ENCODE assay signal across 1 cellular context in genomic region chr1:159924791-159925712, GRCh38.
TF ChIP-seq lines count a peak whose summit lies in the region.

TAGLN2 (minus strand) TSS chr1:159925507; CDS start chr1:159920509, 4,998 bp downstream.

TF ChIP-seq in HepG2, 621 proteins besides CTCF, POLR2A, EP300 and RAD21 (continued from another document and continues in another):
- TF ChIP-seq NR0B2 (CRISPR knock-in tag; IDR thresholded peaks at IDR 0.05) (no peak), PRPF4 (IDR thresholded peaks at IDR 0.05; ENCODE audit: low read depth, low read length, poor library complexity, severe bottlenecking) (no peak), HINFP (CRISPR knock-in tag; IDR thresholded peaks at IDR 0.05; ENCODE audit: low read depth) (no peak), ZNF44 (CRISPR knock-in tag; IDR thresholded peaks at IDR 0.05) (no peak), CCAR2 (optimal IDR thresholded peaks at IDR 0.05; ENCODE audit: low read depth, low read length) (no peak), STAG1 (CRISPR knock-in tag; IDR thresholded peaks at IDR 0.05) (no peak), ARNT (IDR thresholded peaks at IDR 0.05) (no peak), ZNF607 (CRISPR knock-in tag; IDR thresholded peaks at IDR 0.05; ENCODE audit: borderline replicate concordance) (0 out of 2 replicates have a peak, but pooled peaks have one; percentile 64), GPN1 (CRISPR knock-in tag; IDR thresholded peaks at IDR 0.05; ENCODE audit: borderline replicate concordance) (no peak), ZNF251 (CRISPR knock-in tag; IDR thresholded peaks at IDR 0.05) (no peak), MTERF4 (CRISPR knock-in tag; IDR thresholded peaks at IDR 0.05) (0 out of 2 replicates have a peak, but pooled peaks have one; percentile 22), ZNF761 (CRISPR knock-in tag; conservative IDR thresholded peaks at IDR 0.05) (no peak), ZNF232 (CRISPR knock-in tag; IDR thresholded peaks at IDR 0.05; ENCODE audit: borderline replicate concordance) (no peak), SP2 (CRISPR knock-in tag; IDR thresholded peaks at IDR 0.05) (no peak), FOXM1 (CRISPR knock-in tag; IDR thresholded peaks at IDR 0.05) (no peak), NFRKB (IDR thresholded peaks at IDR 0.05) (no peak), KIAA2018 (CRISPR knock-in tag; IDR thresholded peaks at IDR 0.05; ENCODE audit: borderline replicate concordance) (no peak), CC2D1A (CRISPR knock-in tag; IDR thresholded peaks at IDR 0.05) (no peak), ZFP91 (CRISPR knock-in tag; IDR thresholded peaks at IDR 0.05; ENCODE audit: borderline replicate concordance) (peak; percentile 97), MYC (CRISPR knock-in tag; IDR thresholded peaks at IDR 0.05; ENCODE audit: borderline replicate concordance) (no peak; the same call in 1 of the 2 replicates), MZF1 (CRISPR knock-in tag; IDR thresholded peaks at IDR 0.05; ENCODE audit: borderline replicate concordance) (no peak), E2F2 (CRISPR knock-in tag; IDR thresholded peaks at IDR 0.05; ENCODE audit: borderline replicate concordance) (no peak), ZNF275 (CRISPR knock-in tag; IDR thresholded peaks at IDR 0.05; ENCODE audit: borderline replicate concordance) (no peak), ZNF747 (CRISPR knock-in tag; IDR thresholded peaks at IDR 0.05; ENCODE audit: borderline replicate concordance) (no peak), ONECUT2 (CRISPR knock-in tag; IDR thresholded peaks at IDR 0.05) (no peak), ZNF557 (CRISPR knock-in tag; IDR thresholded peaks at IDR 0.05) (no peak), PITX1 (CRISPR knock-in tag; IDR thresholded peaks at IDR 0.05) (no peak), ZSCAN25 (CRISPR knock-in tag; IDR thresholded peaks at IDR 0.05) (no peak), ATF2 (CRISPR knock-in tag; IDR thresholded peaks at IDR 0.05) (peak; percentile 33; the same call in 1 of the 2 replicates), FOSL2 (CRISPR knock-in tag; IDR thresholded peaks at IDR 0.05) (peak; percentile 64), PBX3 (CRISPR knock-in tag; IDR thresholded peaks at IDR 0.05; ENCODE audit: borderline replicate concordance) (no peak), DDIT3 (CRISPR knock-in tag; IDR thresholded peaks at IDR 0.05) (no peak), HIVEP1 (CRISPR knock-in tag; IDR thresholded peaks at IDR 0.05) (0 out of 2 replicates have a peak, but pooled peaks have one; percentile 27), NR2F2 (IDR thresholded peaks at IDR 0.05; ENCODE audit: borderline replicate concordance, low read depth) (no peak), TEAD2 (CRISPR knock-in tag; IDR thresholded peaks at IDR 0.05) (no peak), SOX5 (CRISPR knock-in tag; IDR thresholded peaks at IDR 0.05; ENCODE audit: borderline replicate concordance) (no peak), HBP1 (CRISPR knock-in tag; IDR thresholded peaks at IDR 0.05; ENCODE audit: low read depth) (no peak), RELA (CRISPR knock-in tag; IDR thresholded peaks at IDR 0.05) (no peak), DNMT1 (CRISPR knock-in tag; IDR thresholded peaks at IDR 0.05) (no peak), PPARG (CRISPR knock-in tag; conservative IDR thresholded peaks at IDR 0.05) (no peak)
